Comparison of ENCODE assay signal across 9 cellular contexts in the genomic region with DNA sequence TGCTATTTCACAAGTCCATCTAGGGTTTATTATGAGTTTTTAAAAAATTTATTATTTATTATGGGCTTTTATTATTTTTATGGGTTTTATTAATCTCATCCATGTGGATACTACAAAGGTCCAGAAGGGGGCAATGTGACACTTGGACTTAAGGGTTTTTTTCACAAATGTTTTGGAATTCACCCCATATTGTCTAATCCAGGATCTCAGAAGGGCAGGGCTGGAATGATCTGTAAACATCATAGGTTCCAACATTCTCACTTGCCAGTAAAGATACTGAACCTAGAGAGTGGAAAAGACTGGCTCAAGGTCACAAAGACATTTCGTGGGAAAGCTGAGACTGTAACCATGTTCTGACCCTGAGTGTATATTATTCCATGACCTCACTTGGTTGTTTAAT. TPM values are rescaled to one million over a fixed set of nuclear protein-coding genes. Genes with fewer than 3 reads are reported as not detected.
DNase-seq lines count a peak whose midpoint lies in the region; ATAC-seq, FAIRE-seq and TF ChIP-seq lines count a peak whose summit lies in the region.
"Had no signal": no experiment of that assay in that cellular context is flagged by ENCODE, and none has a peak within 500 bp of the region (broad histone marks: within the 10 kb centered on the region; RNA-seq: fewer than 3 reads in every experiment).

No MANE protein-coding gene starts in this region.

- H3K27me3 Mint-ChIP-seq in mesothelial cell of epicardium (ENCODE audit: low read depth): peaks cover 2% of the 10 kb centered on the region
- H3K27me3 Mint-ChIP-seq in stimulated activated memory B cell treated with anti-CD40 and anti-IgM and Interleukin-4, amounts not matched to agents 10 μg/mL and 1 μg/mL and 100 μg/mL, for 72 hours: no peaks in the 10 kb centered on the region
- no peaks in the 10 kb centered on the region for H3K27me3 Mint-ChIP-seq in activated CD4-positive, alpha-beta T cell treated with anti-CD3 and anti-CD28 coated beads, Interleukin-2, amount 10 ng/mL, durations not matched to agents 24 days and 14 days
- H3K27me3 Mint-ChIP-seq: central memory CD8-positive, alpha-beta T cell had no signal

- H2BK5ac ChIP-seq in IMR-90 (ENCODE audit: low read depth, low read length, poor library complexity, severe bottlenecking): no peak overlapping the region

- no peaks in the 10 kb centered on the region for H3K4me1 Mint-ChIP-seq in mesothelial cell of epicardium
- H3K4me1 Mint-ChIP-seq in stimulated activated memory B cell treated with anti-CD40 and anti-IgM and Interleukin-4, amounts not matched to agents 10 μg/mL and 1 μg/mL and 100 μg/mL, for 72 hours: no peaks in the 10 kb centered on the region
- no peaks in the 10 kb centered on the region for H3K4me1 Mint-ChIP-seq in activated CD4-positive, alpha-beta T cell treated with anti-CD3 and anti-CD28 coated beads, Interleukin-2, amount 10 ng/mL, durations not matched to agents 24 days and 14 days
- H3K4me1 Mint-ChIP-seq: central memory CD8-positive, alpha-beta T cell had no signal

- no CpG with 5 or more reads among the region's 1 CpG for WGBS in IMR-90 (ENCODE audit: extremely low coverage in 2 of 2, insufficient read length in 1 of 2), 2 experiments
- 40% methylated on average over 1 of the region's 1 CpG for WGBS in K562 (ENCODE audit: insufficient coverage, low coverage, missing lambda C conversion rate)

- H4K8ac ChIP-seq in IMR-90 (ENCODE audit: low read depth in 2 of 2, low read length in 2 of 2): no peak overlapping the region

- no peak overlapping the region for H3K4me3 Mint-ChIP-seq in mesothelial cell of epicardium
- H3K4me3 Mint-ChIP-seq in stimulated activated memory B cell treated with anti-CD40 and anti-IgM and Interleukin-4, amounts not matched to agents 10 μg/mL and 1 μg/mL and 100 μg/mL, for 72 hours: no peak overlapping the region
- H3K4me3 Mint-ChIP-seq in activated CD4-positive, alpha-beta T cell treated with anti-CD3 and anti-CD28 coated beads, Interleukin-2, amount 10 ng/mL, durations not matched to agents 24 days and 14 days: no peak overlapping the region
- H3K4me3 Mint-ChIP-seq: central memory CD8-positive, alpha-beta T cell had no signal

- H3K4me1 ChIP-seq in IMR-90 (ENCODE audit: control insufficient read depth, insufficient read depth, low read length) (no peaks in the 10 kb centered on the region), K562 (replicated peaks in 1 of 2; ENCODE audit: control insufficient read depth in 2 of 2, insufficient read depth in 2 of 2, low read length in 2 of 2) (peaks cover 0 to 16% of the 10 kb centered on the region in 2 experiments; a peak in 3 of 5 replicates)

- H2AFZ ChIP-seq in IMR-90 (replicated peaks; ENCODE audit: low read length, poor library complexity) (no peak overlapping the region), K562 (ENCODE audit: low read depth, low read length) (peak overlapping the region; percentile 78)

- dilution Hi-C loops in IMR-90 (cut with HindIII; ENCODE audit: low sequenced_read_pairs, unreplicated experiment): no loop called here

- no peak overlapping the region for H3K4me2 ChIP-seq in IMR-90 (ENCODE audit: low read depth, low read length)
- H3K4me2 ChIP-seq in K562 (ENCODE audit: insufficient read depth, low read length): no peak overlapping the region

- ATAC-seq in IMR-90 (ENCODE audit: low read depth) (peak; percentile 83), K562 (peak; percentile 53; the same call in 2 of the 3 replicates), HG02678 (IDR thresholded peaks at IDR 0.05; ENCODE audit: unreplicated experiment) (no peak)
- no peak for ATAC-seq in stimulated activated memory B cell treated with anti-CD40 and anti-IgM and Interleukin-4, amounts not matched to agents 10 μg/mL and 1 μg/mL and 100 μg/mL, for 72 hours

- TF ChIP-seq POLR2A in IMR-90 (IDR thresholded peaks at IDR 0.05; ENCODE audit: low read depth, low read length): no peak
- TF ChIP-seq POLR2A in K562 (conservative IDR thresholded peaks at IDR 0.05): no peak

- H3K4me3 ChIP-seq in IMR-90 (ENCODE audit: insufficient read depth, low read depth, low read length) (no peak overlapping the region), K562 (no peak overlapping the region)

- no peaks in the 10 kb centered on the region for H3K79me1 ChIP-seq in IMR-90 (ENCODE audit: low read depth in 1 of 2, low read length in 2 of 2)

- H2BK15ac ChIP-seq in IMR-90 (ENCODE audit: low read depth, low read length): no peak overlapping the region

- no peak overlapping the region for H4K91ac ChIP-seq in IMR-90 (ENCODE audit: insufficient read depth, low read depth, low read length)

- no peak overlapping the region for H3K23ac ChIP-seq in IMR-90 (ENCODE audit: low read depth, low read length)

- in situ Hi-C loops in IMR-90 (cut with MboI; ENCODE audit: low sequenced_read_pairs): loop anchor here (10.0 kb wide), 1 partner anchor 157 kb away; no protein-coding TSS in a partner anchor
- in situ Hi-C loops in K562 (cut with MboI): no loop called here

- no peak overlapping the region for H3K27ac Mint-ChIP-seq in mesothelial cell of epicardium
- no peak overlapping the region for H3K27ac Mint-ChIP-seq in stimulated activated memory B cell treated with anti-CD40 and anti-IgM and Interleukin-4, amounts not matched to agents 10 μg/mL and 1 μg/mL and 100 μg/mL, for 72 hours
- H3K27ac Mint-ChIP-seq in activated CD4-positive, alpha-beta T cell treated with anti-CD3 and anti-CD28 coated beads, Interleukin-2, amount 10 ng/mL, durations not matched to agents 24 days and 14 days: no peak overlapping the region

- H4K5ac ChIP-seq in IMR-90 (ENCODE audit: low read depth, low read length): no peak overlapping the region

- H3K9me3 Mint-ChIP-seq in mesothelial cell of epicardium: no peaks in the 10 kb centered on the region
- H3K9me3 Mint-ChIP-seq in stimulated activated memory B cell treated with anti-CD40 and anti-IgM and Interleukin-4, amounts not matched to agents 10 μg/mL and 1 μg/mL and 100 μg/mL, for 72 hours: no peaks in the 10 kb centered on the region
- no peaks in the 10 kb centered on the region for H3K9me3 Mint-ChIP-seq in activated CD4-positive, alpha-beta T cell treated with anti-CD3 and anti-CD28 coated beads, Interleukin-2, amount 10 ng/mL, durations not matched to agents 24 days and 14 days
- H3K9me3 Mint-ChIP-seq: central memory CD8-positive, alpha-beta T cell had no signal

- H4K20me1 ChIP-seq in IMR-90 (ENCODE audit: insufficient read depth, low read length) (no peaks in the 10 kb centered on the region), K562 (replicated peaks; ENCODE audit: control insufficient read depth, insufficient read depth, low read length) (no peaks in the 10 kb centered on the region)

- no peak overlapping the region for H2BK120ac ChIP-seq in IMR-90 (ENCODE audit: low read depth, low read length)

- no peak overlapping the region for H2AK9ac ChIP-seq in IMR-90 (replicated peaks; ENCODE audit: low read depth, low read length, poor library complexity)

- DNase-seq in DMS53 treated with DMSO at 0.1 percent for 48 hours (lab: John Stamatoyannopoulos, UW; ENCODE audit: unreplicated experiment) (peak; percentile 16), IMR-90 (peak; percentile 64), K562 (ENCODE audit: extremely low read depth in 1 of 4, low spot score in 3 of 4) (peak; percentile 41 to 72 (median 49)), mesothelial cell of epicardium (ENCODE audit: low spot score in 2 of 2, unreplicated experiment in 2 of 2) (no peak), NCI-H187 (lab: John Stamatoyannopoulos, UW) (no peak)
- DNase-seq in activated CD4-positive, alpha-beta T cell treated with anti-CD3 and anti-CD28 coated beads, Interleukin-2, amount 10 ng/mL, durations not matched to agents 24 days and 14 days: no peak

- no peak for TF ChIP-seq EP300 in K562 (IDR thresholded peaks at IDR 0.05; ENCODE audit: low read length)

- intact Hi-C loops in IMR-90 (cut with micrococcal nuclease) (loop anchor here (1.0 kb wide), 2 partner anchors 79 to 162 kb away; no protein-coding TSS in a partner anchor), K562 (cut with micrococcal nuclease) (loop anchor here (1.0 to 5.0 kb wide), 5 partner anchors 79 to 257 kb away; no protein-coding TSS in a partner anchor)
- intact Hi-C loops in activated CD4-positive, alpha-beta T cell treated with anti-CD3 and anti-CD28 coated beads, Interleukin-2, amount 10 ng/mL, durations not matched to agents 24 days and 14 days (cut with micrococcal nuclease): loop anchor here (2.0 to 5.0 kb wide), 2 partner anchors 80 to 161 kb away; no protein-coding TSS in a partner anchor

- no peak overlapping the region for H2AK5ac ChIP-seq in IMR-90 (ENCODE audit: low read depth, low read length)

- H3K27me3 ChIP-seq in IMR-90 (ENCODE audit: control insufficient read depth, insufficient read depth, low read length) (peaks cover 4% of the 10 kb centered on the region; the same call in 1 of the 2 replicates), K562 (ENCODE audit: control insufficient read depth in 2 of 2, insufficient read depth in 2 of 2, low read length in 2 of 2) (no peaks in the 10 kb centered on the region)

- H3K9me3 ChIP-seq in IMR-90 (ENCODE audit: control insufficient read depth, insufficient read depth, low read length) (no peaks in the 10 kb centered on the region), K562 (replicated peaks; ENCODE audit: control insufficient read depth, insufficient read depth, low read depth, low read length) (no peaks in the 10 kb centered on the region)

- TF ChIP-seq RAD21 in IMR-90 (IDR thresholded peaks at IDR 0.05; ENCODE audit: low read length) (peak; percentile 58), K562 (CRISPR knock-in tag; conservative IDR thresholded peaks at IDR 0.05 in 1 of 2, IDR thresholded peaks at IDR 0.05 in 1 of 2) (peak; percentile 82 to 87)

- no peaks in the 10 kb centered on the region for H3K79me2 ChIP-seq in K562 (ENCODE audit: control insufficient read depth, insufficient read depth, low read length)

- H3K36me3 ChIP-seq in IMR-90 (ENCODE audit: control insufficient read depth, insufficient read depth, low read length) (no peaks in the 10 kb centered on the region), K562 (ENCODE audit: control insufficient read depth, insufficient read depth, low read length) (no peaks in the 10 kb centered on the region)

- H3K56ac ChIP-seq in IMR-90 (ENCODE audit: extremely low read depth, insufficient read depth, low read length): no peak overlapping the region

- H3K9ac ChIP-seq in IMR-90 (ENCODE audit: low read depth, low read length) (no peak overlapping the region), K562 (ENCODE audit: insufficient read depth in 1 of 2, low read depth in 2 of 2, low read length in 2 of 2) (no peak overlapping the region)

- peak; percentile 67 for TF ChIP-seq CTCF in IMR-90 (conservative IDR thresholded peaks at IDR 0.05; ENCODE audit: low read depth, low read length)
- peak; percentile 54 to 86 (median 57); a peak in 4 of 6 replicates for TF ChIP-seq CTCF in K562 (IDR thresholded peaks at IDR 0.05 in 2 of 3, conservative IDR thresholded peaks at IDR 0.05 in 1 of 3; ENCODE audit: insufficient read depth in 2 of 3, low read depth in 1 of 3, low read length in 3 of 3)
- TF ChIP-seq CTCF in mesothelial cell of epicardium (IDR thresholded peaks at IDR 0.05; ENCODE audit: unreplicated experiment): peak; percentile 50

- no peaks in the 10 kb centered on the region for H3K36me3 Mint-ChIP-seq in mesothelial cell of epicardium
- no peaks in the 10 kb centered on the region for H3K36me3 Mint-ChIP-seq in stimulated activated memory B cell treated with anti-CD40 and anti-IgM and Interleukin-4, amounts not matched to agents 10 μg/mL and 1 μg/mL and 100 μg/mL, for 72 hours
- no peaks in the 10 kb centered on the region for H3K36me3 Mint-ChIP-seq in activated CD4-positive, alpha-beta T cell treated with anti-CD3 and anti-CD28 coated beads, Interleukin-2, amount 10 ng/mL, durations not matched to agents 24 days and 14 days (ENCODE audit: low read depth)

- H2BK20ac ChIP-seq in IMR-90 (ENCODE audit: low read depth, low read length): no peak overlapping the region

- H3K4ac ChIP-seq in IMR-90 (ENCODE audit: low read depth, low read length): no peak overlapping the region

- no peaks in the 10 kb centered on the region for H3K9me1 ChIP-seq in IMR-90 (ENCODE audit: insufficient read depth, low read length)
- H3K9me1 ChIP-seq in K562 (ENCODE audit: control insufficient read depth, insufficient read depth, low read length): no peaks in the 10 kb centered on the region

- CTCF ChIA-PET in IMR-90 (lab: Yijun Ruan, JAX) (interaction anchor here (0.6 to 1.0 kb wide), 3 partner anchors 162 to 336 kb away, joined by 3 to 4 read pairs (median 3); no protein-coding TSS in a partner anchor), K562 (lab: Yijun Ruan, JAX; ENCODE audit: low intra/inter-chr PET ratio) (interaction anchor here (0.6 to 1.8 kb wide), 7 partner anchors 10 to 1743 kb away, joined by 3 to 21 read pairs (median 5); no protein-coding TSS in a partner anchor)

- no peak overlapping the region for H3K18ac ChIP-seq in IMR-90 (ENCODE audit: low read depth, low read length)

- H3K27ac ChIP-seq in IMR-90 (ENCODE audit: insufficient read depth, low read length) (no peak overlapping the region), K562 (ENCODE audit: extremely low read depth, low read depth, low read length) (no peak overlapping the region)

- POLR2A ChIA-PET in IMR-90 (lab: Charles Lee; ENCODE audit: unreplicated experiment): no interaction called here
- POLR2A ChIA-PET in K562 (lab: Yijun Ruan, JAX): no interaction called here

- no TSS peak for BruUV-seq in IMR-90 (replicated peaks; lab: Mats Ljungman, UMichigan)
- BruUV-seq in K562 (replicated peaks; lab: Mats Ljungman, UMichigan): no TSS peak

- no peak for FAIRE-seq in K562 (lab: Jason Lieb, UNC)

- no peak overlapping the region for H3K14ac ChIP-seq in IMR-90 (replicated peaks; ENCODE audit: low read depth, low read length)

RNA-seq across cellular contexts. Expression of gene NIM1K, which starts 35.6 kb away (rescaled TPM):
- total RNA-seq in IMR-90 (2012; rRNA removed) (0.54 and 0.56 TPM in 2 replicates), K562 (2014; rRNA removed) (0.04 TPM in 1 of 2 replicates, not detected in the other), K562 (2014; rRNA removed; fragmentation: Illumina TruSeq; extraction: Trizol) (not detected in 2 replicates), K562 (2015; rRNA removed; fragmentation: Illumina TruSeq; extraction: Trizol) (0.07 and 0.08 TPM in 2 replicates), K562 (2021) (0.13 and 0.31 TPM in 2 replicates), mesothelial cell of epicardium (0.22 to 0.40 TPM (median 0.29 TPM) in 3 replicates)
- polyA plus RNA-seq in IMR-90 (2012; rRNA removed) (0.42 and 0.68 TPM in 2 replicates), K562 (2011; rRNA removed) (0.04 TPM in 1 of 2 replicates, not detected in the other), K562 (2014; fragmentation: Illumina TruSeq; extraction: Trizol) (0.04 and 0.09 TPM in 2 replicates), K562 (2014; fragmentation: Nextera tagmentation; extraction: Ambion mirVana) (under 1 TPM in 1 of 2 experiments, not detected in 1; 0.03 TPM), K562 (2014; rRNA removed) (0.34 TPM in 1 of 2 replicates, not detected in the other)
- 0.31 and 0.60 TPM in 2 replicates for polyA plus RNA-seq in IMR-90 (2012; cell fraction: cytosol; rRNA removed)
- polyA plus RNA-seq in IMR-90 (2012; cell fraction: nucleus; rRNA removed; ENCODE audit: low replicate concordance): 0.27 and 0.42 TPM in 2 replicates
- total RNA-seq in K562 (2011; cell fraction: chromatin; rRNA removed; ENCODE audit: low replicate concordance): 0.12 and 0.14 TPM in 2 replicates
- not detected in 2 replicates for total RNA-seq in K562 (2011; cell fraction: nucleolus; rRNA removed)
- not detected in 2 replicates for total RNA-seq in K562 (2011; cell fraction: nucleoplasm; rRNA removed)
- polyA plus RNA-seq in K562 (2011; cell fraction: cytosol; rRNA removed): 0.03 TPM in 1 of 2 replicates, not detected in the other
- 0.06 and 0.13 TPM in 2 replicates for polyA plus RNA-seq in K562 (2011; cell fraction: nucleus; rRNA removed)
- polyA plus RNA-seq in K562 (2012): 0.08 TPM in 2 replicates
- 0.09 and 0.21 TPM in 2 replicates for polyA minus RNA-seq in K562 (2011; rRNA and poly(A)+ RNA removed)
- polyA minus RNA-seq in K562 (2011; cell fraction: cytosol; rRNA and poly(A)+ RNA removed): not detected in 2 replicates
- polyA minus RNA-seq in K562 (2011; cell fraction: nucleus; rRNA and poly(A)+ RNA removed): 0.13 TPM in 1 of 2 replicates, not detected in the other
- 0.82 and 0.97 TPM in 2 replicates for total RNA-seq in activated CD4-positive, alpha-beta T cell treated with anti-CD3 and anti-CD28 coated beads, Interleukin-2, amount 10 ng/mL, durations not matched to agents 24 days and 14 days

Comparison
In these comparisons a context has a peak if more than half of its experiments do, and no peak if none do; other contexts are left out.
1. DNase-seq: peak in DMS53 treated with DMSO at 0.1 percent for 48 hours (single experiment), IMR-90 (single experiment) and K562 (4 of 4); none in mesothelial cell of epicardium (0 of 2), NCI-H187 (0 of 2) and activated CD4-positive, alpha-beta T cell treated with anti-CD3 and anti-CD28 coated beads, Interleukin-2, amount 10 ng/mL, durations not matched to agents 24 days and 14 days (single experiment).
2. ATAC-seq: peak in IMR-90 (single experiment) and K562 (single experiment); none in HG02678 (single experiment) and stimulated activated memory B cell treated with anti-CD40 and anti-IgM and Interleukin-4, amounts not matched to agents 10 μg/mL and 1 μg/mL and 100 μg/mL, for 72 hours (single experiment).
3. Peak in every context shown above with its lines, with median percentiles within 50 percentile points of each other: CTCF ChIP-seq.